Comparison of ENCODE assay signal across 14 cellular contexts in genomic region chr3:134008630-134009156, GRCh38. TPM values are rescaled to one million over a fixed set of nuclear protein-coding genes. Genes with fewer than 3 reads are reported as not detected.
DNase-seq lines count a peak whose midpoint lies in the region; ATAC-seq and TF ChIP-seq lines count a peak whose summit lies in the region.
"Had no signal": no experiment of that assay in that cellular context is flagged by ENCODE, and none has a peak within 500 bp of the region (broad histone marks: within the 10 kb centered on the region; RNA-seq: fewer than 3 reads in every experiment).

No MANE protein-coding gene starts in this region.

- H2BK120ac ChIP-seq in mesendoderm (ENCODE audit: low read depth, low read length) = no peak overlapping the region

- H4K8ac ChIP-seq in mesendoderm (ENCODE audit: low read depth, low read length) = no peak overlapping the region

- no CpG with 5 or more reads among the region's 2 CpGs for WGBS in mesendoderm (ENCODE audit: extremely low coverage, insufficient coverage, low lambda C conversion rate)
- 29 to 36% methylated on average over 2 of the region's 2 CpGs for WGBS in thyroid gland, 2 donors

- no peak for TF ChIP-seq CTCF in natural killer cell (IDR thresholded peaks at IDR 0.05)
- no peak for TF ChIP-seq CTCF in thyroid gland (IDR thresholded peaks at IDR 0.05)

- no peak overlapping the region for H3K18ac ChIP-seq in mesendoderm (ENCODE audit: low read length)

- no peak for ATAC-seq in natural killer cell treated with Interleukin-12 subunit alpha and Interleukin-12 subunit beta and Interleukin-15 and Interleukin-18, amount 100 ng/mL, for 72 hours
- ATAC-seq in natural killer cell = no peak

- peak; percentile 12 for DNase-seq in natural killer cell treated with Interleukin-12 subunit alpha and Interleukin-12 subunit beta and Interleukin-15 and Interleukin-18, amount 100 ng/mL, for 72 hours (ENCODE audit: low spot score)
- DNase-seq in natural killer cell (no peak), adipocyte (ENCODE audit: low read depth) (peak; percentile 33), glomerular endothelial cell (ENCODE audit: extremely low read depth, low read depth, low spot score) (peak; percentile 79), SHP77 treated with DMSO at 0.1 percent for 48 hours (lab: John Stamatoyannopoulos, UW) (no peak), mesendoderm (no peak), thyroid gland (no peak), NCI-H1048 (lab: John Stamatoyannopoulos, UW) (no peak)
- DNase-seq: activated CD4-positive, alpha-beta memory T cell treated with anti-CD3 and anti-CD28 coated beads, Interleukin-2, amount 10 ng/mL, durations not matched to agents 7 days and 5 days; activated naive CD8-positive, alpha-beta T cell treated with anti-CD3 and anti-CD28 coated beads, Interleukin-2, amount 10 ng/mL, durations not matched to agents 7 days and 5 days; AML-193; immature natural killer cell; NCI-H524 had no signal

- H3K36me3 Mint-ChIP-seq in natural killer cell treated with Interleukin-12 subunit alpha and Interleukin-12 subunit beta and Interleukin-15 and Interleukin-18, amount 100 ng/mL, for 72 hours = no peaks in the 10 kb centered on the region
- H3K36me3 Mint-ChIP-seq in natural killer cell = no peaks in the 10 kb centered on the region
- H3K36me3 Mint-ChIP-seq: activated naive CD8-positive, alpha-beta T cell treated with anti-CD3 and anti-CD28 coated beads, Interleukin-2, amount 10 ng/mL, durations not matched to agents 7 days and 5 days; immature natural killer cell had no signal

- H3K36me3 ChIP-seq in adipocyte (ENCODE audit: control insufficient read depth, insufficient read depth, low read length, severe bottlenecking) (no peaks in the 10 kb centered on the region), mesendoderm (ENCODE audit: control insufficient read depth, insufficient read depth, low read length) (no peaks in the 10 kb centered on the region), thyroid gland (no peaks in the 10 kb centered on the region)

- no peak overlapping the region for H3K56ac ChIP-seq in mesendoderm (ENCODE audit: low read length)

- H3K4me1 Mint-ChIP-seq in natural killer cell treated with Interleukin-12 subunit alpha and Interleukin-12 subunit beta and Interleukin-15 and Interleukin-18, amount 100 ng/mL, for 72 hours (ENCODE audit: low read depth in 2 of 2) = no peaks in the 10 kb centered on the region
- H3K4me1 Mint-ChIP-seq in natural killer cell = no peaks in the 10 kb centered on the region
- H3K4me1 Mint-ChIP-seq: activated CD4-positive, alpha-beta memory T cell treated with anti-CD3 and anti-CD28 coated beads, Interleukin-2, amount 10 ng/mL, durations not matched to agents 7 days and 5 days; activated naive CD8-positive, alpha-beta T cell treated with anti-CD3 and anti-CD28 coated beads, Interleukin-2, amount 10 ng/mL, durations not matched to agents 7 days and 5 days; immature natural killer cell had no signal

- no peak overlapping the region for H3K27ac ChIP-seq in mesendoderm (ENCODE audit: low read depth, low read length)
- no peak overlapping the region for H3K27ac ChIP-seq in thyroid gland
- H3K27ac ChIP-seq: parathyroid adenoma had no signal

- intact Hi-C loops in natural killer cell (cut with micrococcal nuclease) = no loop called here
- intact Hi-C loops in thyroid gland (cut with DNase I) = no loop called here

- H3K4me3 ChIP-seq in adipocyte (ENCODE audit: low read length) = no peak overlapping the region
- H3K4me3 ChIP-seq in mesendoderm (ENCODE audit: low read length) = no peak overlapping the region
- H3K4me3 ChIP-seq in thyroid gland (replicated peaks in 1 of 3) = no peak overlapping the region

- no peak overlapping the region for H3K4ac ChIP-seq in mesendoderm (ENCODE audit: low read depth, low read length)

- no peak overlapping the region for H3K4me3 Mint-ChIP-seq in natural killer cell treated with Interleukin-12 subunit alpha and Interleukin-12 subunit beta and Interleukin-15 and Interleukin-18, amount 100 ng/mL, for 72 hours
- no peak overlapping the region for H3K4me3 Mint-ChIP-seq in natural killer cell
- H3K4me3 Mint-ChIP-seq: activated CD4-positive, alpha-beta memory T cell treated with anti-CD3 and anti-CD28 coated beads, Interleukin-2, amount 10 ng/mL, durations not matched to agents 7 days and 5 days; activated naive CD8-positive, alpha-beta T cell treated with anti-CD3 and anti-CD28 coated beads, Interleukin-2, amount 10 ng/mL, durations not matched to agents 7 days and 5 days; immature natural killer cell had no signal

- H3K9me3 ChIP-seq in adipocyte (ENCODE audit: control insufficient read depth, low read length) = no peaks in the 10 kb centered on the region
- H3K9me3 ChIP-seq in thyroid gland = no peaks in the 10 kb centered on the region

- H3K4me2 ChIP-seq in mesendoderm (ENCODE audit: low read length) = no peak overlapping the region

- H4K5ac ChIP-seq in mesendoderm (ENCODE audit: low read length) = no peak overlapping the region

- no peak overlapping the region for H2BK15ac ChIP-seq in mesendoderm (replicated peaks; ENCODE audit: low read depth)

- H3K9me3 Mint-ChIP-seq in natural killer cell treated with Interleukin-12 subunit alpha and Interleukin-12 subunit beta and Interleukin-15 and Interleukin-18, amount 100 ng/mL, for 72 hours = no peaks in the 10 kb centered on the region
- H3K9me3 Mint-ChIP-seq in natural killer cell = peaks cover 0 to 2% of the 10 kb centered on the region in 2 donors
- H3K9me3 Mint-ChIP-seq: activated CD4-positive, alpha-beta memory T cell treated with anti-CD3 and anti-CD28 coated beads, Interleukin-2, amount 10 ng/mL, durations not matched to agents 7 days and 5 days had no signal

- H2BK5ac ChIP-seq in mesendoderm (ENCODE audit: low read length) = no peak overlapping the region

- no peak overlapping the region for H3K27ac Mint-ChIP-seq in natural killer cell treated with Interleukin-12 subunit alpha and Interleukin-12 subunit beta and Interleukin-15 and Interleukin-18, amount 100 ng/mL, for 72 hours
- no peak overlapping the region for H3K27ac Mint-ChIP-seq in natural killer cell
- H3K27ac Mint-ChIP-seq: activated CD4-positive, alpha-beta memory T cell treated with anti-CD3 and anti-CD28 coated beads, Interleukin-2, amount 10 ng/mL, durations not matched to agents 7 days and 5 days; activated naive CD8-positive, alpha-beta T cell treated with anti-CD3 and anti-CD28 coated beads, Interleukin-2, amount 10 ng/mL, durations not matched to agents 7 days and 5 days; immature natural killer cell had no signal

- H3K27me3 ChIP-seq in adipocyte (replicated peaks; ENCODE audit: control insufficient read depth, insufficient read depth, low read length) (no peaks in the 10 kb centered on the region), mesendoderm (ENCODE audit: insufficient read depth, low read length, poor library complexity) (no peaks in the 10 kb centered on the region), thyroid gland (no peaks in the 10 kb centered on the region)

- peaks cover 6% of the 10 kb centered on the region for H3K79me1 ChIP-seq in mesendoderm (ENCODE audit: low read length)

- H3K27me3 Mint-ChIP-seq in natural killer cell treated with Interleukin-12 subunit alpha and Interleukin-12 subunit beta and Interleukin-15 and Interleukin-18, amount 100 ng/mL, for 72 hours = peaks cover 5 to 37% of the 10 kb centered on the region in 2 donors
- H3K27me3 Mint-ChIP-seq in natural killer cell (ENCODE audit: low read depth in 2 of 2) = peaks cover 7 to 13% of the 10 kb centered on the region in 2 donors

- H2AK5ac ChIP-seq in mesendoderm (ENCODE audit: low read length) = no peak overlapping the region

- no peak for TF ChIP-seq POLR2A in thyroid gland (IDR thresholded peaks at IDR 0.05)

- no peak overlapping the region for H3K9ac ChIP-seq in adipocyte (ENCODE audit: low read length)
- H3K9ac ChIP-seq in mesendoderm (ENCODE audit: low read length) = no peak overlapping the region
- H3K9ac ChIP-seq: parathyroid adenoma had no signal

- no peak overlapping the region for H3K23ac ChIP-seq in mesendoderm (ENCODE audit: low read length)

- no peaks in the 10 kb centered on the region for H3K79me2 ChIP-seq in mesendoderm (ENCODE audit: control insufficient read depth, insufficient read depth, low read length)
- H3K79me2 ChIP-seq: parathyroid adenoma had no signal

- H3K4me1 ChIP-seq in adipocyte (ENCODE audit: control insufficient read depth, insufficient read depth, low read length) = peaks cover 21% of the 10 kb centered on the region
- H3K4me1 ChIP-seq in mesendoderm (ENCODE audit: control insufficient read depth, low read depth, low read length) = peaks cover 2% of the 10 kb centered on the region
- H3K4me1 ChIP-seq in thyroid gland = peaks cover 0 to 7% of the 10 kb centered on the region in 2 donors
- H3K4me1 ChIP-seq: parathyroid adenoma had no signal

RNA-seq across cellular contexts. Expression of gene SLCO2A1, which starts 21.0 kb away (rescaled TPM):
- total RNA-seq in natural killer cell treated with Interleukin-12 subunit alpha and Interleukin-12 subunit beta and Interleukin-15 and Interleukin-18, amount 100 ng/mL, for 72 hours = not detected
- total RNA-seq in natural killer cell = not detected
- total RNA-seq in glomerular endothelial cell = 1.6 and 2.2 TPM in 2 replicates
- 8.9 TPM for polyA plus RNA-seq in mesendoderm (2013, experiment 1 of 2)
- 7.1 TPM for polyA plus RNA-seq in mesendoderm (2013, experiment 2 of 2)
- total RNA-seq in thyroid gland = 10 to 100 TPM; 26.0 to 76.6 (median 41.0) TPM
- total RNA-seq: activated CD4-positive, alpha-beta memory T cell treated with anti-CD3 and anti-CD28 coated beads, Interleukin-2, amount 10 ng/mL, durations not matched to agents 7 days and 5 days; activated naive CD8-positive, alpha-beta T cell treated with anti-CD3 and anti-CD28 coated beads, Interleukin-2, amount 10 ng/mL, durations not matched to agents 7 days and 5 days had no signal
- polyA plus RNA-seq: immature natural killer cell had no signal

Comparison
In these comparisons a context has a peak if more than half of its experiments do, and no peak if none do; other contexts are left out.
1. DNase-seq: peak in natural killer cell treated with Interleukin-12 subunit alpha and Interleukin-12 subunit beta and Interleukin-15 and Interleukin-18, amount 100 ng/mL, for 72 hours (single experiment), adipocyte (single experiment) and glomerular endothelial cell (single experiment); none in natural killer cell (single experiment), SHP77 treated with DMSO at 0.1 percent for 48 hours (single experiment), mesendoderm (single experiment), thyroid gland (0 of 2) and NCI-H1048 (single experiment).